ENCODE assay signal across 26 cellular contexts in genomic region chr2:68800517-68800916, GRCh38.
DNase-seq lines count a peak whose midpoint lies in the region; ATAC-seq and TF ChIP-seq lines count a peak whose summit lies in the region.
"Had no signal": no experiment of that assay in that cellular context is flagged by ENCODE, and none has a peak within 500 bp of the region (broad histone marks: within the 10 kb centered on the region; RNA-seq: fewer than 3 reads in every experiment).

No MANE protein-coding gene starts in this region.

- no peak overlapping the region for H3K4me3 ChIP-seq in trophoblast cell (ENCODE audit: low read depth, low read length)
- H3K4me3 ChIP-seq: A549, gastroesophageal sphincter, HAP-1, SJSA1, tibial artery had no signal

- peak overlapping the region; percentile 82 for H2AK5ac ChIP-seq in trophoblast cell (ENCODE audit: low read length)

- POLR2A ChIA-PET in RWPE1 (lab: Yijun Ruan, JAX; ENCODE audit: low non-redundant PET): no interaction called here

- H3K36me3 Mint-ChIP-seq in activated naive CD4-positive, alpha-beta T cell treated with anti-CD3 and anti-CD28 coated beads, Interleukin-2, amount 50 U/mL, for 72 hours: peaks cover 29 to 39% of the 10 kb centered on the region in 2 donors
- H3K36me3 Mint-ChIP-seq in activated naive CD4-positive, alpha-beta T cell treated with anti-CD3 and anti-CD28 coated beads, Interleukin-2, amount 10 ng/mL, durations not matched to agents 7 days and 5 days: peaks cover 66% of the 10 kb centered on the region
- H3K36me3 Mint-ChIP-seq in effector memory CD8-positive, alpha-beta T cell (ENCODE audit: insufficient read depth): peaks cover 53% of the 10 kb centered on the region

- no peaks in the 10 kb centered on the region for H3K79me2 ChIP-seq in trophoblast cell (ENCODE audit: control insufficient read depth, insufficient read depth, low read length, poor library complexity)

- H4K8ac ChIP-seq in trophoblast cell (ENCODE audit: low read depth, low read length): no peak overlapping the region

- H3K79me1 ChIP-seq in trophoblast cell (ENCODE audit: low read length): peaks cover 2% of the 10 kb centered on the region

- H3K14ac ChIP-seq in trophoblast cell (ENCODE audit: low read length): no peak overlapping the region

- peaks cover 0 to 4% of the 10 kb centered on the region in 2 donors for H3K9me3 Mint-ChIP-seq in activated naive CD4-positive, alpha-beta T cell treated with anti-CD3 and anti-CD28 coated beads, Interleukin-2, amount 50 U/mL, for 72 hours
- peaks cover 4% of the 10 kb centered on the region for H3K9me3 Mint-ChIP-seq in activated naive CD4-positive, alpha-beta T cell treated with anti-CD3 and anti-CD28 coated beads, Interleukin-2, amount 10 ng/mL, durations not matched to agents 7 days and 5 days
- H3K9me3 Mint-ChIP-seq in effector memory CD8-positive, alpha-beta T cell: no peaks in the 10 kb centered on the region
- H3K9me3 Mint-ChIP-seq: activated T-cell treated with anti-CD3 and anti-CD28 coated beads, Interleukin-2, amount 50 U/mL, for 4 hours; nephron had no signal

- H3K9ac ChIP-seq in trophoblast cell (ENCODE audit: low read length): no peak overlapping the region

- TF ChIP-seq CTCF in RWPE1 (conservative IDR thresholded peaks at IDR 0.05; ENCODE audit: low read depth): no peak

- H2BK5ac ChIP-seq in trophoblast cell (ENCODE audit: low read depth, low read length, poor library complexity): no peak overlapping the region

- ATAC-seq in activated naive CD4-positive, alpha-beta T cell treated with anti-CD3 and anti-CD28 coated beads, Interleukin-2, amount 50 U/mL, for 72 hours: no peak
- ATAC-seq in effector memory CD8-positive, alpha-beta T cell (replicated peaks): no peak
- no peak for ATAC-seq in GM21528 (IDR thresholded peaks at IDR 0.05; ENCODE audit: low FRiP score, unreplicated experiment)
- ATAC-seq: A549; activated T-cell treated with anti-CD3 and anti-CD28 coated beads, Interleukin-2, amount 50 U/mL, for 4 hours; gastroesophageal sphincter; left lobe of liver had no signal

- H3K23ac ChIP-seq in trophoblast cell (ENCODE audit: low read length): no peak overlapping the region

- H3K4me1 Mint-ChIP-seq in activated naive CD4-positive, alpha-beta T cell treated with anti-CD3 and anti-CD28 coated beads, Interleukin-2, amount 10 ng/mL, durations not matched to agents 7 days and 5 days: peaks cover 30% of the 10 kb centered on the region
- H3K4me1 Mint-ChIP-seq in effector memory CD8-positive, alpha-beta T cell (ENCODE audit: low read depth in 2 of 2): peaks cover 51 to 60% of the 10 kb centered on the region in 2 donors

- no peaks in the 10 kb centered on the region for H3K27me3 Mint-ChIP-seq in activated naive CD4-positive, alpha-beta T cell treated with anti-CD3 and anti-CD28 coated beads, Interleukin-2, amount 10 ng/mL, durations not matched to agents 7 days and 5 days
- no peaks in the 10 kb centered on the region for H3K27me3 Mint-ChIP-seq in effector memory CD8-positive, alpha-beta T cell
- H3K27me3 Mint-ChIP-seq: dendritic cell treated with granulocyte-macrophage colony-stimulating factor and Interleukin-4, amounts not matched to agents 40 ng/mL and 50 ng/mL, for 4 days had no signal

- H3K4me1 ChIP-seq in trophoblast cell (ENCODE audit: control insufficient read depth in 1 of 2, insufficient read depth in 2 of 2, low read length in 2 of 2): peaks cover 7 to 21% of the 10 kb centered on the region in 2 experiments
- H3K4me1 ChIP-seq: A549, gastroesophageal sphincter, HAP-1, tibial artery had no signal

- H3K4me2 ChIP-seq in trophoblast cell (ENCODE audit: low read length): no peak overlapping the region
- H3K4me2 ChIP-seq: A549 had no signal

- no peak overlapping the region for H3K4ac ChIP-seq in trophoblast cell (ENCODE audit: low read depth, low read length)

- H3K4me3 Mint-ChIP-seq in activated naive CD4-positive, alpha-beta T cell treated with anti-CD3 and anti-CD28 coated beads, Interleukin-2, amount 10 ng/mL, durations not matched to agents 7 days and 5 days: no peak overlapping the region
- no peak overlapping the region for H3K4me3 Mint-ChIP-seq in effector memory CD8-positive, alpha-beta T cell
- H3K4me3 Mint-ChIP-seq: activated T-cell treated with anti-CD3 and anti-CD28 coated beads, Interleukin-2, amount 50 U/mL, for 4 hours; dendritic cell treated with granulocyte-macrophage colony-stimulating factor and Interleukin-4, amounts not matched to agents 40 ng/mL and 50 ng/mL, for 4 days; nephron had no signal

- DNase-seq in activated naive CD4-positive, alpha-beta T cell treated with anti-CD3 and anti-CD28 coated beads, Interleukin-2, amount 50 U/mL, for 72 hours (ENCODE audit: low spot score in 2 of 2): no peak
- DNase-seq in activated naive CD4-positive, alpha-beta T cell treated with anti-CD3 and anti-CD28 coated beads, Interleukin-2, amount 10 ng/mL, durations not matched to agents 7 days and 5 days: no peak
- DNase-seq in RWPE1 (ENCODE audit: low spot score): no peak
- no peak for DNase-seq in effector memory CD8-positive, alpha-beta T cell
- DNase-seq in trophoblast cell: no peak
- DNase-seq in glomerular visceral epithelial cell (ENCODE audit: extremely low spot score): no peak
- DNase-seq in NCI-H526 (lab: John Stamatoyannopoulos, UW): no peak
- DNase-seq: activated CD4-positive, CD25-positive, alpha-beta regulatory T cell treated with anti-CD3 and anti-CD28 coated beads, Interleukin-2, amount 50 U/mL, for 72 hours; activated naive CD4-positive, alpha-beta T cell treated with Interleukin-2 at 50 U/mL for 16 hours; activated T-cell treated with anti-CD3 and anti-CD28 coated beads, Interleukin-2, amount 50 U/mL, for 4 hours; anterior cingulate cortex; DND-41; hippocampal formation; NCI-H1436; NCI-H2081 treated with DMSO at 0.1 percent for 48 hours; NCI-H226; small intestine; tibial artery had no signal

- no peak overlapping the region for H4K12ac ChIP-seq in trophoblast cell (ENCODE audit: low read depth, low read length)

- peak overlapping the region; percentile 36 to 45 for H3K27ac Mint-ChIP-seq in activated naive CD4-positive, alpha-beta T cell treated with anti-CD3 and anti-CD28 coated beads, Interleukin-2, amount 50 U/mL, for 72 hours
- no peak overlapping the region for H3K27ac Mint-ChIP-seq in activated naive CD4-positive, alpha-beta T cell treated with anti-CD3 and anti-CD28 coated beads, Interleukin-2, amount 10 ng/mL, durations not matched to agents 7 days and 5 days
- peak overlapping the region; percentile 81 to 87 for H3K27ac Mint-ChIP-seq in effector memory CD8-positive, alpha-beta T cell
- H3K27ac Mint-ChIP-seq: nephron had no signal

- H2BK120ac ChIP-seq in trophoblast cell (ENCODE audit: insufficient read depth, low read length, poor library complexity): no peak overlapping the region

- H4K91ac ChIP-seq in trophoblast cell (ENCODE audit: low read depth, low read length): no peak overlapping the region

- no peak overlapping the region for H3K18ac ChIP-seq in trophoblast cell (ENCODE audit: low read length)

- H3K36me3 ChIP-seq in trophoblast cell (ENCODE audit: control insufficient read depth in 1 of 2, insufficient read depth in 2 of 2, low read length in 2 of 2): no peaks in the 10 kb centered on the region
- H3K36me3 ChIP-seq: gastroesophageal sphincter, HAP-1, SJSA1, tibial artery had no signal

- H2BK12ac ChIP-seq in trophoblast cell (ENCODE audit: low read length): no peak overlapping the region

- H3K9me3 ChIP-seq in trophoblast cell (ENCODE audit: insufficient read depth, low read depth, low read length): no peaks in the 10 kb centered on the region
- H3K9me3 ChIP-seq: A549, gastroesophageal sphincter, HAP-1, SJSA1, tibial artery had no signal

- no CpG with 5 or more reads among the region's 2 CpGs for WGBS in trophoblast cell (ENCODE audit: extremely low coverage, insufficient coverage, insufficient read length)

- CTCF ChIA-PET in activated naive CD4-positive, alpha-beta T cell treated with anti-CD3 and anti-CD28 coated beads, Interleukin-2, amount 10 ng/mL, durations not matched to agents 7 days and 5 days (lab: Charles Lee): no interaction called here
- CTCF ChIA-PET in RWPE1 (lab: Yijun Ruan, JAX): interaction anchor here (0.7 kb wide), 1 partner anchor 13 kb away, joined by 3 read pairs; no protein-coding TSS in a partner anchor

- H3K27me3 ChIP-seq in trophoblast cell (ENCODE audit: insufficient read depth, low read length): no peaks in the 10 kb centered on the region
- H3K27me3 ChIP-seq: gastroesophageal sphincter, SJSA1, tibial artery had no signal

- no peak overlapping the region for H2AFZ ChIP-seq in trophoblast cell (ENCODE audit: insufficient read depth, low read length, poor library complexity)

- H3K27ac ChIP-seq in RWPE1: peak overlapping the region; percentile 84
- H3K27ac ChIP-seq in trophoblast cell (ENCODE audit: low read depth, low read length): no peak overlapping the region
- H3K27ac ChIP-seq: A549, gastroesophageal sphincter, SJSA1, tibial artery had no signal
